Comparison of ENCODE assay signal across 1 cellular context in the genomic region with DNA sequence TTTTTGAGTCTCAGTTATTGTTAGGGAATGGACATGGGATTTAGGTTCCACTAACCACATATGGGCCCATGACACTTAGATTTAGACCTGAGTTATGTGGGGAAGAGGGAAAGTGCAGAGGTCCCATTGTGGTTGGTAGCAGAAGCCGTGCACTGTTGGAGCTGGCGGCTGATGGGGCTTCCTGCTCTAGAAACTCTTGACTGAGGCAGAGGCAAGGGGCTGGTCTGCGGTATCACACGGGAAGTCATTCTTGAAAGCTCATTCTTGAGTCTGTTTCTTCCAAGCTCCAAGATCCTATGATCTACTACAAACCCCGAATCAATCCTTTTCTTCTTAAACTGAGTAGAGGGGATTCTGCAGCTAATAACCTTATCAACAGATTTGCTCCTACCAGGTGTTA.
TF ChIP-seq lines count a peak whose summit lies in the region.

No MANE protein-coding gene starts in this region.

TF ChIP-seq in HepG2, 621 proteins besides CTCF, POLR2A, EP300 and RAD21 (continued from another document):
- TF ChIP-seq, protein P1, sequence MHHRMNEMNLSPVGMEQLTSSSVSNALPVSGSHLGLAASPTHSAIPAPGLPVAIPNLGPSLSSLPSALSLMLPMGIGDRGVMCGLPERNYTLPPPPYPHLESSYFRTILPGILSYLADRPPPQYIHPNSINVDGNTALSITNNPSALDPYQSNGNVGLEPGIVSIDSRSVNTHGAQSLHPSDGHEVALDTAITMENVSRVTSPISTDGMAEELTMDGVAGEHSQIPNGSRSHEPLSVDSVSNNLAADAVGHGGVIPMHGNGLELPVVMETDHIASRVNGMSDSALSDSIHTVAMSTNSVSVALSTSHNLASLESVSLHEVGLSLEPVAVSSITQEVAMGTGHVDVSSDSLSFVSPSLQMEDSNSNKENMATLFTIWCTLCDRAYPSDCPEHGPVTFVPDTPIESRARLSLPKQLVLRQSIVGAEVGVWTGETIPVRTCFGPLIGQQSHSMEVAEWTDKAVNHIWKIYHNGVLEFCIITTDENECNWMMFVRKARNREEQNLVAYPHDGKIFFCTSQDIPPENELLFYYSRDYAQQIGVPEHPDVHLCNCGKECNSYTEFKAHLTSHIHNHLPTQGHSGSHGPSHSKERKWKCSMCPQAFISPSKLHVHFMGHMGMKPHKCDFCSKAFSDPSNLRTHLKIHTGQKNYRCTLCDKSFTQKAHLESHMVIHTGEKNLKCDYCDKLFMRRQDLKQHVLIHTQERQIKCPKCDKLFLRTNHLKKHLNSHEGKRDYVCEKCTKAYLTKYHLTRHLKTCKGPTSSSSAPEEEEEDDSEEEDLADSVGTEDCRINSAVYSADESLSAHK (CRISPR knock-in tag; IDR thresholded peaks at IDR 0.05; ENCODE audit: borderline replicate concordance): no peak
- TF ChIP-seq, protein P2, sequence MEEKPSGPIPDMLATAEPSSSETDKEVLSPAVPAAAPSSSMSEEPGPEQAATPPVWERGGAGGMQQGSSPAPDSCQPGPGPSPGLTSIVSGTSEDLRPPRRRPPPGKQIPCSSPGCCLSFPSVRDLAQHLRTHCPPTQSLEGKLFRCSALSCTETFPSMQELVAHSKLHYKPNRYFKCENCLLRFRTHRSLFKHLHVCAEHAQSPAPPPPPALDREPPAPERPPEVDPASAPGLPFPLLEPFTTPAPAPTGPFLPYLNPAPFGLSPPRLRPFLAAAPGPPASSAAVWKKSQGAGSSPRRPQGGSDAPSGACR (CRISPR knock-in tag; IDR thresholded peaks at IDR 0.05): no peak
- TF ChIP-seq ZNF552 (CRISPR knock-in tag; IDR thresholded peaks at IDR 0.05; ENCODE audit: borderline replicate concordance) (no peak), PHF21A (CRISPR knock-in tag; IDR thresholded peaks at IDR 0.05) (no peak), PLRG1 (conservative IDR thresholded peaks at IDR 0.05) (no peak), JUND (CRISPR knock-in tag; IDR thresholded peaks at IDR 0.05) (no peak), ZNF446 (CRISPR knock-in tag; IDR thresholded peaks at IDR 0.05) (no peak)
- TF ChIP-seq, protein P3, sequence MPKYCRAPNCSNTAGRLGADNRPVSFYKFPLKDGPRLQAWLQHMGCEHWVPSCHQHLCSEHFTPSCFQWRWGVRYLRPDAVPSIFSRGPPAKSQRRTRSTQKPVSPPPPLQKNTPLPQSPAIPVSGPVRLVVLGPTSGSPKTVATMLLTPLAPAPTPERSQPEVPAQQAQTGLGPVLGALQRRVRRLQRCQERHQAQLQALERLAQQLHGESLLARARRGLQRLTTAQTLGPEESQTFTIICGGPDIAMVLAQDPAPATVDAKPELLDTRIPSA (CRISPR knock-in tag; IDR thresholded peaks at IDR 0.05; ENCODE audit: borderline replicate concordance): no peak
